ENCODE assay signal across 9 cellular contexts in genomic region chr2:132651115-132652099, GRCh38. TPM values are rescaled to one million over a fixed set of nuclear protein-coding genes. Genes with fewer than 3 reads are reported as not detected.
DNase-seq lines count a peak whose midpoint lies in the region; ATAC-seq and TF ChIP-seq lines count a peak whose summit lies in the region.
"Had no signal": no experiment of that assay in that cellular context is flagged by ENCODE, and none has a peak within 500 bp of the region (broad histone marks: within the 10 kb centered on the region; RNA-seq: fewer than 3 reads in every experiment).

No MANE protein-coding gene starts in this region.

- H3K4me3 ChIP-seq in prostate gland (no peak overlapping the region), uterus (no peak overlapping the region)

- no peaks in the 10 kb centered on the region for H3K4me1 ChIP-seq in prostate gland (replicated peaks)
- no peaks in the 10 kb centered on the region for H3K4me1 ChIP-seq in uterus

- H3K4me3 Mint-ChIP-seq in stimulated activated naive B cell treated with anti-CD40 and anti-IgM and Interleukin-4, amounts not matched to agents 10 μg/mL and 1 μg/mL and 100 μg/mL, for 72 hours, result no peak overlapping the region
- H3K4me3 Mint-ChIP-seq: activated B cell treated with CpG ODN at 0.5 μM for 24 hours had no signal

- no peaks in the 10 kb centered on the region for H3K4me1 Mint-ChIP-seq in stimulated activated naive B cell treated with anti-CD40 and anti-IgM and Interleukin-4, amounts not matched to agents 10 μg/mL and 1 μg/mL and 100 μg/mL, for 72 hours

- H3K27ac ChIP-seq in prostate gland (no peak overlapping the region), uterus (no peak overlapping the region)

- DNase-seq in NCI-H460 (ENCODE audit: extremely low read depth, low read depth), result peak; percentile 73
- peak; percentile 34 for DNase-seq in fibroblast of gingiva (ENCODE audit: low read depth)
- peak; percentile 83 for DNase-seq in pons (ENCODE audit: low spot score)
- DNase-seq in prostate gland (ENCODE audit: low spot score), result no peak
- no peak for DNase-seq in uterus
- no peak for DNase-seq in stimulated activated naive B cell treated with anti-CD40 and anti-IgM and Interleukin-4, amounts not matched to agents 10 μg/mL and 1 μg/mL and 100 μg/mL, for 72 hours
- DNase-seq: activated B cell treated with CpG ODN at 0.5 μM for 24 hours had no signal

- no peak overlapping the region for H3K27ac Mint-ChIP-seq in stimulated activated naive B cell treated with anti-CD40 and anti-IgM and Interleukin-4, amounts not matched to agents 10 μg/mL and 1 μg/mL and 100 μg/mL, for 72 hours
- H3K27ac Mint-ChIP-seq: activated B cell treated with CpG ODN at 0.5 μM for 24 hours had no signal

- TF ChIP-seq POLR2A in prostate gland (IDR thresholded peaks at IDR 0.05) (no peak), uterus (IDR thresholded peaks at IDR 0.05) (no peak)

- H3K9me3 ChIP-seq in prostate gland, result no peaks in the 10 kb centered on the region
- no peaks in the 10 kb centered on the region for H3K9me3 ChIP-seq in uterus

- intact Hi-C loops in prostate gland (cut with DNase I) (no loop called here), uterus (cut with DNase I; ENCODE audit: low total_unique reads) (no loop called here)

- H3K27me3 ChIP-seq in prostate gland (replicated peaks; ENCODE audit: insufficient read depth) (no peaks in the 10 kb centered on the region), uterus (no peaks in the 10 kb centered on the region)

- peak; percentile 38 for TF ChIP-seq CTCF in GM12873 (IDR thresholded peaks at IDR 0.05; ENCODE audit: insufficient read depth, low read depth, low read length, missing control alignments)
- peak in 1 of 4 experiments; percentile 40 for TF ChIP-seq CTCF in prostate gland (IDR thresholded peaks at IDR 0.05)
- no peak for TF ChIP-seq CTCF in uterus (IDR thresholded peaks at IDR 0.05)

- WGBS in prostate gland, result 76% methylated on average over 13 of the region's 13 CpGs

- no peaks in the 10 kb centered on the region for H3K36me3 ChIP-seq in prostate gland
- H3K36me3 ChIP-seq in uterus, result no peaks in the 10 kb centered on the region

- H3K36me3 Mint-ChIP-seq in stimulated activated naive B cell treated with anti-CD40 and anti-IgM and Interleukin-4, amounts not matched to agents 10 μg/mL and 1 μg/mL and 100 μg/mL, for 72 hours, result no peaks in the 10 kb centered on the region

- H3K9me3 Mint-ChIP-seq in stimulated activated naive B cell treated with anti-CD40 and anti-IgM and Interleukin-4, amounts not matched to agents 10 μg/mL and 1 μg/mL and 100 μg/mL, for 72 hours, result peaks cover 0 to 3% of the 10 kb centered on the region in 2 donors
- H3K9me3 Mint-ChIP-seq: activated B cell treated with CpG ODN at 0.5 μM for 24 hours had no signal

- H3K27me3 Mint-ChIP-seq in stimulated activated naive B cell treated with anti-CD40 and anti-IgM and Interleukin-4, amounts not matched to agents 10 μg/mL and 1 μg/mL and 100 μg/mL, for 72 hours, result peaks cover 0 to 13% of the 10 kb centered on the region in 2 donors

- ATAC-seq in HG03097 (IDR thresholded peaks at IDR 0.05; ENCODE audit: low FRiP score, unreplicated experiment), result no peak
- no peak for ATAC-seq in stimulated activated naive B cell treated with anti-CD40 and anti-IgM and Interleukin-4, amounts not matched to agents 10 μg/mL and 1 μg/mL and 100 μg/mL, for 72 hours (replicated peaks)

RNA-seq across cellular contexts. Expression of gene LYPD1, which starts 18.6 kb away (rescaled TPM):
- total RNA-seq in NCI-H460 (2014; rRNA removed; shearing (Covaris generic)), result 32.4 and 34.4 TPM in 2 replicates
- 4.3 and 8.8 TPM in 2 replicates for polyA plus RNA-seq in NCI-H460 (2014; cell fraction: nucleus; rRNA removed)
- total RNA-seq in prostate gland, result under 1 TPM in 1 of 2 donors, not detected in 1; 0.18 TPM
- total RNA-seq in uterus, result 1 to 10 TPM in 1 of 4 donors, under 1 TPM in 1, not detected in 2; 0.55 to 7.1 TPM
- total RNA-seq: activated B cell treated with CpG ODN at 0.5 μM for 24 hours had no signal

Comparison
In these comparisons a context has a peak if more than half of its experiments do, and no peak if none do; other contexts are left out.
1. DNase-seq: peak in NCI-H460 (single experiment), fibroblast of gingiva (single experiment) and pons (single experiment); none in prostate gland (single experiment), uterus (0 of 2) and stimulated activated naive B cell treated with anti-CD40 and anti-IgM and Interleukin-4, amounts not matched to agents 10 μg/mL and 1 μg/mL and 100 μg/mL, for 72 hours (single experiment).